ENCODE assay signal across 14 cellular contexts in genomic region chr1:170853302-170853701, GRCh38.
DNase-seq lines count a peak whose midpoint lies in the region; ATAC-seq, FAIRE-seq and TF ChIP-seq lines count a peak whose summit lies in the region.
"Had no signal": no experiment of that assay in that cellular context is flagged by ENCODE, and none has a peak within 500 bp of the region (broad histone marks: within the 10 kb centered on the region; RNA-seq: fewer than 3 reads in every experiment).

No MANE protein-coding gene starts in this region.

- H3K4me3 ChIP-seq in foreskin fibroblast (ENCODE audit: low read depth in 1 of 2, low read length in 2 of 2): no peak overlapping the region
- no peak overlapping the region for H3K4me3 ChIP-seq in right cardiac atrium (ENCODE audit: low read length)
- H3K4me3 ChIP-seq: left ventricle myocardium inferior, thoracic aorta had no signal

- TF ChIP-seq CTCF in foreskin fibroblast (IDR thresholded peaks at IDR 0.05; ENCODE audit: low read depth, low read length): no peak

- H3K9me3 ChIP-seq in right cardiac atrium (ENCODE audit: control insufficient read depth, low read length): no peaks in the 10 kb centered on the region
- H3K9me3 ChIP-seq: left ventricle myocardium inferior, thoracic aorta had no signal

- intact Hi-C loops in right cardiac atrium (cut with DNase I): no loop called here

- no peaks in the 10 kb centered on the region for H3K4me1 ChIP-seq in right cardiac atrium (ENCODE audit: control insufficient read depth, insufficient read depth, low read length)
- H3K4me1 ChIP-seq: left ventricle myocardium inferior had no signal

- no peak overlapping the region for H3K27ac ChIP-seq in right cardiac atrium (ENCODE audit: low read length)
- H3K27ac ChIP-seq: left ventricle myocardium inferior, thoracic aorta had no signal

- FAIRE-seq in GM12892 (lab: Jason Lieb, UNC): peak; percentile 24

- TF ChIP-seq POLR2A in GM12892 (IDR thresholded peaks at IDR 0.05; ENCODE audit: low read depth, low read length): no peak

- ATAC-seq in GM19351 (IDR thresholded peaks at IDR 0.05; ENCODE audit: unreplicated experiment) (peak; percentile 90), HG02623 (IDR thresholded peaks at IDR 0.05; ENCODE audit: unreplicated experiment) (peak; percentile 73), HG03342 (IDR thresholded peaks at IDR 0.05; ENCODE audit: unreplicated experiment) (peak; percentile 81), right cardiac atrium (no peak)
- ATAC-seq: naive thymus-derived CD4-positive, alpha-beta T cell had no signal

- H3K27me3 ChIP-seq in right cardiac atrium (ENCODE audit: control insufficient read depth, insufficient read depth): no peaks in the 10 kb centered on the region

- no peak for DNase-seq in GM12892 (ENCODE audit: insufficient read length)
- no peak for DNase-seq in T1000 (lab: John Stamatoyannopoulos, UW)
- DNase-seq in foreskin fibroblast: no peak
- no peak for DNase-seq in NCI-H2029 treated with DMSO at 0.1 percent for 48 hours (lab: John Stamatoyannopoulos, UW)
- no peak for DNase-seq in right cardiac atrium
- DNase-seq: activated naive CD4-positive, alpha-beta T cell treated with Interleukin-2 at 50 U/mL for 16 hours; HFFc6; left ventricle myocardium inferior; naive thymus-derived CD4-positive, alpha-beta T cell; NCI-H1092 had no signal

- 86% methylated on average over 5 of the region's 5 CpGs for WGBS in right cardiac atrium

Comparison
In these comparisons a context has a peak if more than half of its experiments do, and no peak if none do; other contexts are left out.
1. ATAC-seq: peak in GM19351 (single experiment), HG02623 (single experiment) and HG03342 (single experiment); none in right cardiac atrium (0 of 2).